18 cellular contexts compared by ENCODE assay signal in genomic region chr19:16544468-16545231, GRCh38. TPM values are rescaled to one million over a fixed set of nuclear protein-coding genes. Genes with fewer than 3 reads are reported as not detected.
DNase-seq lines count a peak whose midpoint lies in the region; ATAC-seq, FAIRE-seq and TF ChIP-seq lines count a peak whose summit lies in the region.
"Had no signal": no experiment of that assay in that cellular context is flagged by ENCODE, and none has a peak within 500 bp of the region (broad histone marks: within the 10 kb centered on the region; RNA-seq: fewer than 3 reads in every experiment).

No MANE protein-coding gene starts in this region.

- no peaks in the 10 kb centered on the region for H3K9me2 ChIP-seq in GM23338 (ENCODE audit: insufficient read depth)

- no peak for FAIRE-seq in RCC 7860 (lab: Jason Lieb, UNC)

- H3K27me3 ChIP-seq in CD8-positive, alpha-beta T cell (ENCODE audit: insufficient read depth, low read length): no peaks in the 10 kb centered on the region
- H3K27me3 ChIP-seq in GM23338 (ENCODE audit: insufficient read depth) (no peaks in the 10 kb centered on the region), uterus (no peaks in the 10 kb centered on the region)

- H3K79me2 ChIP-seq in GM23338 (replicated peaks; ENCODE audit: insufficient read depth): peaks cover 45% of the 10 kb centered on the region

- peak overlapping the region; percentile 30 for H3K4me3 Mint-ChIP-seq in CD8-positive, alpha-beta T cell
- H3K4me3 Mint-ChIP-seq in GM23338 (peak overlapping the region; percentile 43; the same call in 2 of the 3 replicates), activated B cell treated with CpG ODN at 0.5 μM for 24 hours (peak overlapping the region; percentile 41), memory B cell (peak overlapping the region; percentile 50)

- no peak overlapping the region for H3K27ac ChIP-seq in CD8-positive, alpha-beta T cell (ENCODE audit: low read depth, low read length)
- H3K27ac ChIP-seq in GM23338 (ENCODE audit: low read depth) (0 out of 2 replicates have a peak overlapping the region, but pooled peaks have one; percentile 32), uterus (no peak overlapping the region)
- H3K27ac ChIP-seq: C4-2B, GM23248, left ventricle myocardium inferior had no signal

- no peak for TF ChIP-seq CTCF in CD8-positive, alpha-beta T cell (IDR thresholded peaks at IDR 0.05)
- TF ChIP-seq CTCF in GM23338 (conservative IDR thresholded peaks at IDR 0.05; ENCODE audit: low read depth in 2 of 2): no peak
- no peak for TF ChIP-seq CTCF in activated B cell treated with CpG ODN at 0.5 μM for 24 hours (IDR thresholded peaks at IDR 0.05)
- no peak for TF ChIP-seq CTCF in uterus (IDR thresholded peaks at IDR 0.05)

- H3F3A ChIP-seq in GM23338 (replicated peaks; ENCODE audit: low read depth): 0 out of 2 replicates have a peak, but pooled peaks cover 16% of the 10 kb centered on the region

- CTCF ChIA-PET in CD8-positive, alpha-beta T cell (lab: Charles Lee): interaction anchor here (0.6 kb wide), 1 partner anchor 1453 kb away, joined by 4 read pairs; no protein-coding TSS in a partner anchor
- CTCF ChIA-PET in activated B cell treated with CpG ODN at 0.5 μM for 24 hours (lab: Charles Lee): no interaction called here

- peak overlapping the region; percentile 8 for H3K27ac Mint-ChIP-seq in CD8-positive, alpha-beta T cell
- H3K27ac Mint-ChIP-seq in GM23338: 0 out of 2 replicates have a peak overlapping the region, but pooled peaks have one; percentile 51
- peak overlapping the region; percentile 83 for H3K27ac Mint-ChIP-seq in activated B cell treated with CpG ODN at 0.5 μM for 24 hours
- H3K27ac Mint-ChIP-seq in memory B cell: peak overlapping the region; percentile 85

- H3K27me3 Mint-ChIP-seq in CD8-positive, alpha-beta T cell (ENCODE audit: low read depth): no peaks in the 10 kb centered on the region
- H3K27me3 Mint-ChIP-seq in GM23338 (ENCODE audit: insufficient read depth, low read depth, poor library complexity) (peaks cover 13% of the 10 kb centered on the region), activated B cell treated with CpG ODN at 0.5 μM for 24 hours (no peaks in the 10 kb centered on the region), memory B cell (no peaks in the 10 kb centered on the region)
- H3K27me3 Mint-ChIP-seq: stimulated activated naive CD8-positive, alpha-beta T cell treated with anti-CD3 and anti-CD28 coated beads, Interleukin-15, amount 100 ng/mL, for 72 hours had no signal

- no peak overlapping the region for H3K4me2 ChIP-seq in GM23338

- H2AFZ ChIP-seq in GM23338: no peak overlapping the region
- H2AFZ ChIP-seq: GM23248 had no signal

- no peak overlapping the region for H3K4me3 ChIP-seq in CD8-positive, alpha-beta T cell (ENCODE audit: low read depth, low read length)
- H3K4me3 ChIP-seq in GM23338 (no peak overlapping the region), uterus (no peak overlapping the region)

- no peaks in the 10 kb centered on the region for H3K9me3 Mint-ChIP-seq in CD8-positive, alpha-beta T cell
- H3K9me3 Mint-ChIP-seq in GM23338: no peaks in the 10 kb centered on the region
- no peaks in the 10 kb centered on the region for H3K9me3 Mint-ChIP-seq in activated B cell treated with CpG ODN at 0.5 μM for 24 hours
- H3K9me3 Mint-ChIP-seq in memory B cell: no peaks in the 10 kb centered on the region
- H3K9me3 Mint-ChIP-seq: stimulated activated naive CD8-positive, alpha-beta T cell treated with anti-CD3 and anti-CD28 coated beads, Interleukin-15, amount 100 ng/mL, for 72 hours had no signal

- peaks cover 23% of the 10 kb centered on the region for H4K20me1 ChIP-seq in GM23338 (replicated peaks; ENCODE audit: insufficient read depth)

- POLR2A ChIA-PET in CD8-positive, alpha-beta T cell (lab: Charles Lee): no interaction called here
- POLR2A ChIA-PET in activated B cell treated with CpG ODN at 0.5 μM for 24 hours (lab: Charles Lee): interaction anchor here (0.7 to 5.4 kb wide), 4 partner anchors 28 to 117 kb away, joined by 3 to 93 read pairs (median 6); partner anchors contain the start of genes C19orf44, CALR3 and SLC35E1

- intact Hi-C loops in CD8-positive, alpha-beta T cell (cut with DNase I, micrococcal nuclease): no loop called here
- intact Hi-C loops in activated B cell treated with CpG ODN at 0.5 μM for 24 hours (cut with micrococcal nuclease) (no loop called here), uterus (cut with DNase I; ENCODE audit: low total_unique reads) (no loop called here)

- peaks cover 36% of the 10 kb centered on the region for H3K4me1 Mint-ChIP-seq in CD8-positive, alpha-beta T cell (ENCODE audit: low read depth)
- peaks cover 19% of the 10 kb centered on the region for H3K4me1 Mint-ChIP-seq in GM23338
- peaks cover 42% of the 10 kb centered on the region for H3K4me1 Mint-ChIP-seq in activated B cell treated with CpG ODN at 0.5 μM for 24 hours
- peaks cover 24% of the 10 kb centered on the region for H3K4me1 Mint-ChIP-seq in memory B cell

- no peaks in the 10 kb centered on the region for H3K36me3 ChIP-seq in CD8-positive, alpha-beta T cell (ENCODE audit: insufficient read depth, low read length)
- H3K36me3 ChIP-seq in GM23338 (ENCODE audit: insufficient read depth) (0 out of 2 replicates have a peak, but pooled peaks cover 5% of the 10 kb centered on the region), uterus (no peaks in the 10 kb centered on the region)

- no peak for TF ChIP-seq POLR2A in uterus (IDR thresholded peaks at IDR 0.05)

- peaks cover 39% of the 10 kb centered on the region for H3K4me1 ChIP-seq in CD8-positive, alpha-beta T cell (ENCODE audit: insufficient read depth, low read length)
- H3K4me1 ChIP-seq in GM23338 (ENCODE audit: insufficient read depth) (peaks cover 11% of the 10 kb centered on the region), uterus (peaks cover 11 to 18% of the 10 kb centered on the region in 2 donors)

- H3K9me3 ChIP-seq in CD8-positive, alpha-beta T cell (ENCODE audit: low read length): no peaks in the 10 kb centered on the region
- no peaks in the 10 kb centered on the region for H3K9me3 ChIP-seq in uterus
- H3K9me3 ChIP-seq: left ventricle myocardium inferior had no signal

- ATAC-seq in CD8-positive, alpha-beta T cell: no peak
- ATAC-seq in GM23338 (no peak), activated B cell treated with CpG ODN at 0.5 μM for 24 hours (ENCODE audit: low read depth) (peak; percentile 15), memory B cell (ENCODE audit: low read depth) (peak; percentile 46)
- ATAC-seq: stimulated activated naive CD8-positive, alpha-beta T cell treated with anti-CD3 and anti-CD28 coated beads, Interleukin-15, amount 100 ng/mL, for 72 hours had no signal

- no peak for DNase-seq in CD8-positive, alpha-beta T cell
- DNase-seq in GM23338 (ENCODE audit: low spot score) (no peak), activated B cell treated with CpG ODN at 0.5 μM for 24 hours (no peak), memory B cell (ENCODE audit: low spot score in 2 of 2) (no peak), RCC 7860 (ENCODE audit: low spot score) (no peak), NCI-H2227 (lab: John Stamatoyannopoulos, UW; ENCODE audit: unreplicated experiment) (no peak), uterus (no peak), medulla oblongata (ENCODE audit: extremely low spot score) (no peak)
- DNase-seq: anterior cingulate cortex; GM23248; left ventricle myocardium inferior; NCI-H1694 treated with DMSO at 0.1 percent for 48 hours; NCI-H524; stimulated activated naive CD8-positive, alpha-beta T cell treated with anti-CD3 and anti-CD28 coated beads, Interleukin-15, amount 100 ng/mL, for 72 hours had no signal

- peaks cover 16% of the 10 kb centered on the region for H3K36me3 Mint-ChIP-seq in CD8-positive, alpha-beta T cell
- H3K36me3 Mint-ChIP-seq in GM23338 (ENCODE audit: low read depth) (peaks cover 22% of the 10 kb centered on the region), activated B cell treated with CpG ODN at 0.5 μM for 24 hours (ENCODE audit: low read depth) (peaks cover 12% of the 10 kb centered on the region), memory B cell (peaks cover 7% of the 10 kb centered on the region)

RNA-seq across cellular contexts. Expression of gene CHERP, which starts 2.4 kb away (rescaled TPM):
- total RNA-seq in CD8-positive, alpha-beta T cell: 10 to 100 TPM; 68.7 to 68.9 TPM
- 31.0 and 31.6 TPM in 2 replicates for total RNA-seq in GM23338 (2014; rRNA removed; shearing (Covaris generic))
- polyA plus RNA-seq in GM23338 (2016; fragmentation: Nextera tagmentation; extraction: Ambion mirVana): 37.5 and 41.2 TPM in 2 replicates
- 70.9 and 89.3 TPM in 2 replicates for total RNA-seq in activated B cell treated with CpG ODN at 0.5 μM for 24 hours
- total RNA-seq in uterus: 10 to 100 TPM in 1 of 4 donors, 1 to 10 TPM in 3; 1.8 to 47.9 (median 7.8) TPM

RNA-seq across cellular contexts. Expression of gene SLC35E1, which starts 27.6 kb away (rescaled TPM):
- 10 to 100 TPM; 92.3 to 95.4 TPM for total RNA-seq in CD8-positive, alpha-beta T cell
- 24.1 and 30.3 TPM in 2 replicates for total RNA-seq in GM23338 (2014; rRNA removed; shearing (Covaris generic))
- 16.2 and 17.0 TPM in 2 replicates for polyA plus RNA-seq in GM23338 (2016; fragmentation: Nextera tagmentation; extraction: Ambion mirVana)
- total RNA-seq in activated B cell treated with CpG ODN at 0.5 μM for 24 hours (41.6 and 51.7 TPM in 2 replicates), uterus (10 to 100 TPM; 10.2 to 39.8 (median 19.8) TPM)

RNA-seq across cellular contexts. Expression of gene C19orf44, which starts 48.5 kb away (rescaled TPM):
- total RNA-seq in CD8-positive, alpha-beta T cell: under 1 TPM; 0.52 to 0.61 TPM
- total RNA-seq in GM23338 (2014; rRNA removed; shearing (Covaris generic)): 4.0 and 5.9 TPM in 2 replicates
- 1.5 and 2.5 TPM in 2 replicates for polyA plus RNA-seq in GM23338 (2016; fragmentation: Nextera tagmentation; extraction: Ambion mirVana)
- total RNA-seq in activated B cell treated with CpG ODN at 0.5 μM for 24 hours: 5.9 and 7.1 TPM in 2 replicates
- 10 to 100 TPM in 1 of 4 donors, 1 to 10 TPM in 2, under 1 TPM in 1; 0.26 to 11.9 (median 7.5) TPM for total RNA-seq in uterus

RNA-seq across cellular contexts. Expression of gene CALR3, which starts 48.7 kb away (rescaled TPM):
- total RNA-seq in CD8-positive, alpha-beta T cell: not detected
- total RNA-seq in GM23338 (2014; rRNA removed; shearing (Covaris generic)): 0.66 TPM in 1 of 2 replicates, not detected in the other
- polyA plus RNA-seq in GM23338 (2016; fragmentation: Nextera tagmentation; extraction: Ambion mirVana): 0.42 and 0.73 TPM in 2 replicates
- total RNA-seq in activated B cell treated with CpG ODN at 0.5 μM for 24 hours (not detected in 2 replicates), uterus (not detected)
- total RNA-seq: dermis microvascular lymphatic vessel endothelial cell; fibroblast of lung; GM23248; left ventricle myocardium inferior; T-helper 2 cell treated with Interferon-gamma antibody and Interleukin-4, amounts not matched to agents 100 ng/mL and 5 ng/mL, for 36 hours had no signal
- polyA plus RNA-seq: fibroblast of lung, GM23248 had no signal

Comparison
In these comparisons a context has a peak if more than half of its experiments do, and no peak if none do; other contexts are left out.
1. ATAC-seq: peak in activated B cell treated with CpG ODN at 0.5 μM for 24 hours (single experiment) and memory B cell (single experiment); none in CD8-positive, alpha-beta T cell (single experiment) and GM23338 (single experiment).
2. H3K27ac Mint-ChIP-seq: peak in every context shown above with its lines; median percentile 85 in memory B cell; 83 in activated B cell treated with CpG ODN at 0.5 μM for 24 hours; 51 in GM23338; 8 in CD8-positive, alpha-beta T cell.
3. Peak in every context shown above with its lines, with median percentiles within 50 percentile points of each other: H3K4me3 Mint-ChIP-seq.